In the genomic region with DNA sequence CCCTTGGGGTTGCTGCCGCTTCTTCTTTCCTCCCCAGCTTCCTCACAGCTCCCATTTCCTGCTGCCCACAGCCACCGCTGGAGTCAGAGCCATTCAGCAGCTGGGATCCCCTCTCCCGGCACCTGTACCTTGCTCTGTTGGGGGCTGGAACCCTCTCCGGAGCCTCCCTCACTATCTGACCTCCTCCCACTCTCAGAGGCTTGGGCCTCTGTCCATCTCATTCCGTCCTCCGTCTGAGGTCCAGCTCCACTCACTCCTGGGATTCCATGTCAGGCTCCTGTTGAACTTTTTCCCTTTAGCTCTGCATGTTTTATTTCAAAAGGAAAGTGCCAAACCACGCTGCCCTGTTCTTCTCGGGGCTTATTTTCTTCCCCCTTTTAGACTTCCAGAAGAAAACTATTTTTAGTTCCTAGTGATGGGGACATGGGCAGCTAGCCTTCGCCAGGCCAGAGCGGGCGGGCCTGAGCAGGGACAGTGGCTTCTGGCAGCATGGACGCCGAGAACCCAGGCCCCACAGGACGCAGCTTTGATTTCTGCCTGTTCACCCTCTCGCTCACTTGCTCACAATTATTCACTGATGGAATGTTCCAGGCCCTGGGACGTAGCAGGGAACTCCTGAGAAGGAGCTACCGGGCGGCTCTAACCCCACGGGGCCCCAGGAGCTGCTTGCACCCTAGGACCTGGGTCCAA, we compare ENCODE assay signal across 12 cellular contexts.
DNase-seq lines count a peak whose midpoint lies in the region; ATAC-seq and TF ChIP-seq lines count a peak whose summit lies in the region.
"Had no signal": no experiment of that assay in that cellular context is flagged by ENCODE, and none has a peak within 500 bp of the region (broad histone marks: within the 10 kb centered on the region; RNA-seq: fewer than 3 reads in every experiment).

No MANE protein-coding gene starts in this region.

- no peak overlapping the region for H3K9ac ChIP-seq in mammary epithelial cell (ENCODE audit: insufficient read depth, low read length)
- H3K9ac ChIP-seq in endodermal cell (ENCODE audit: extremely low read depth, low read length, poor library complexity, severe bottlenecking) = no peak overlapping the region

- no peak overlapping the region for H3K4me3 Mint-ChIP-seq in MCF 10A (ENCODE audit: unreplicated experiment)
- H3K4me3 Mint-ChIP-seq in endodermal cell = no peak overlapping the region

- H3K4me1 Mint-ChIP-seq in MCF 10A (ENCODE audit: insufficient read depth, unreplicated experiment) (peaks cover 16% of the 10 kb centered on the region), endodermal cell (no peaks in the 10 kb centered on the region)

- H3K36me3 ChIP-seq in mammary epithelial cell (ENCODE audit: insufficient read depth, low read length) = no peaks in the 10 kb centered on the region
- peaks cover 45% of the 10 kb centered on the region for H3K36me3 ChIP-seq in left ventricle myocardium inferior
- peaks cover 0 to 34% of the 10 kb centered on the region in 2 donors for H3K36me3 ChIP-seq in psoas muscle (ENCODE audit: insufficient read depth in 1 of 2, low read depth in 1 of 2)
- H3K36me3 ChIP-seq in endodermal cell (ENCODE audit: control insufficient read depth, insufficient read depth, low read length) = no peaks in the 10 kb centered on the region
- H3K36me3 ChIP-seq: neutrophil had no signal

- H3K4me3 ChIP-seq in mammary epithelial cell (replicated peaks in 1 of 3; ENCODE audit: insufficient read depth in 1 of 3, low read depth in 2 of 3, low read length in 3 of 3) (no peak overlapping the region), left ventricle myocardium inferior (peak overlapping the region; percentile 67), psoas muscle (peak overlapping the region; percentile 75), endodermal cell (ENCODE audit: low read length) (no peak overlapping the region)

- no peak overlapping the region for H3K4me2 ChIP-seq in mammary epithelial cell (ENCODE audit: insufficient read depth, low read depth, low read length)

- no peak overlapping the region for H2AFZ ChIP-seq in mammary epithelial cell (ENCODE audit: low read depth, low read length)

- H3K27ac ChIP-seq in mammary epithelial cell (ENCODE audit: insufficient read depth, low read depth, low read length) (no peak overlapping the region), left ventricle myocardium inferior (replicated peaks) (peak overlapping the region; percentile 91), psoas muscle (peak overlapping the region; percentile 93), endodermal cell (ENCODE audit: low read depth, low read length) (no peak overlapping the region)
- H3K27ac ChIP-seq: neutrophil had no signal

- H3K9me3 Mint-ChIP-seq in MCF 10A (ENCODE audit: unreplicated experiment) (no peaks in the 10 kb centered on the region), endodermal cell (no peaks in the 10 kb centered on the region)

- H3K36me3 Mint-ChIP-seq in MCF 10A (ENCODE audit: insufficient read depth, unreplicated experiment) (peaks cover 13% of the 10 kb centered on the region), endodermal cell (ENCODE audit: low read depth) (no peaks in the 10 kb centered on the region)

- no peaks in the 10 kb centered on the region for H4K20me1 ChIP-seq in mammary epithelial cell (ENCODE audit: insufficient read depth, low read length)

- intact Hi-C loops in MCF 10A (cut with micrococcal nuclease) (no loop called here), mammary epithelial cell (cut with micrococcal nuclease) (no loop called here), left ventricle myocardium inferior (cut with micrococcal nuclease) (no loop called here), psoas muscle (cut with DNase I) (loop anchor here in 1 of 2 donors (10.0 kb wide), 1 partner anchor 184 kb away; a partner anchor contains a TSS)

- no peaks in the 10 kb centered on the region for H3K79me2 ChIP-seq in mammary epithelial cell (ENCODE audit: insufficient read depth, low read length)

- H3K9me3 ChIP-seq in mammary epithelial cell (replicated peaks; ENCODE audit: insufficient read depth, low read length) (no peaks in the 10 kb centered on the region), left ventricle myocardium inferior (replicated peaks) (no peaks in the 10 kb centered on the region), psoas muscle (no peaks in the 10 kb centered on the region), endodermal cell (ENCODE audit: control insufficient read depth, low read length) (no peaks in the 10 kb centered on the region)
- H3K9me3 ChIP-seq: neutrophil had no signal

- BruUV-seq in MCF 10A (replicated peaks; lab: Mats Ljungman, UMichigan) (no TSS peak), mammary epithelial cell (replicated peaks; lab: Mats Ljungman, UMichigan) (no TSS peak)

- in situ Hi-C loops in mammary epithelial cell (cut with MboI; ENCODE audit: low sequenced_read_pairs in 2 of 2) = no loop called here

- H3K27me3 ChIP-seq in mammary epithelial cell (ENCODE audit: insufficient read depth, low read length) (no peaks in the 10 kb centered on the region), left ventricle myocardium inferior (ENCODE audit: low read depth) (no peaks in the 10 kb centered on the region), psoas muscle (ENCODE audit: insufficient read depth in 3 of 3, low read length in 2 of 3) (no peaks in the 10 kb centered on the region), endodermal cell (ENCODE audit: control insufficient read depth, insufficient read depth, low read length, poor library complexity, severe bottlenecking) (no peaks in the 10 kb centered on the region)

- peak; percentile 54 to 78 (median 72) for ATAC-seq in psoas muscle
- ATAC-seq in HG02884 (IDR thresholded peaks at IDR 0.05; ENCODE audit: unreplicated experiment) = no peak
- ATAC-seq in GM21529 (IDR thresholded peaks at IDR 0.05; ENCODE audit: unreplicated experiment) = no peak

- DNase-seq in MCF 10A (ENCODE audit: unreplicated experiment) = no peak
- DNase-seq in mammary epithelial cell = no peak
- no peak for DNase-seq in left ventricle myocardium inferior
- DNase-seq in psoas muscle = peak in 1 of 2 donors; percentile 74
- DNase-seq in NCI-H187 (lab: John Stamatoyannopoulos, UW) = no peak
- no peak for DNase-seq in endodermal cell
- DNase-seq: activated T-cell treated with anti-CD3 and anti-CD28 coated beads, Interleukin-2, amount 50 U/mL, for 48 hours; NCI-H1417 treated with DMSO at 0.1 percent for 48 hours; SHP77 treated with DMSO at 0.1 percent for 48 hours had no signal

- peaks cover 14% of the 10 kb centered on the region for H3K4me1 ChIP-seq in mammary epithelial cell (ENCODE audit: insufficient read depth, low read length)
- peaks cover 54% of the 10 kb centered on the region for H3K4me1 ChIP-seq in left ventricle myocardium inferior
- peaks cover 26% of the 10 kb centered on the region for H3K4me1 ChIP-seq in psoas muscle
- H3K4me1 ChIP-seq in endodermal cell (ENCODE audit: control insufficient read depth, insufficient read depth, low read length) = no peaks in the 10 kb centered on the region

- dilution Hi-C loops in mammary epithelial cell (cut with HindIII; ENCODE audit: low sequenced_read_pairs) = no loop called here

- CTCF ChIA-PET in MCF 10A (lab: Yijun Ruan, JAX) = interaction anchor here (0.5 to 1.0 kb wide), 3 partner anchors 9 to 140 kb away, joined by 3 read pairs; no protein-coding TSS in a partner anchor
- CTCF ChIA-PET in mammary epithelial cell (lab: Charles Lee; ENCODE audit: low non-redundant PET) = no interaction called here

- POLR2A ChIA-PET in MCF 10A (lab: Yijun Ruan, JAX) = interaction anchor here (0.6 kb wide), 1 partner anchor 22 kb away, joined by 3 read pairs; no protein-coding TSS in a partner anchor

- WGBS in mammary epithelial cell (ENCODE audit: low coverage, missing lambda C conversion rate) = 73% methylated on average over 18 of the region's 19 CpGs
- 24 to 35% (median 28%) methylated on average over 18 to 19 of the region's 19 CpGs for whole genome bisulfite sequencing in psoas muscle, 3 donors
- 93 to 94% methylated on average over 16 to 19 of the region's 19 CpGs for WGBS in endodermal cell (ENCODE audit: insufficient coverage in 1 of 2, insufficient read length in 1 of 2), 2 experiments

- TF ChIP-seq CTCF in MCF 10A (IDR thresholded peaks at IDR 0.05; ENCODE audit: unreplicated experiment) (no peak), mammary epithelial cell (conservative IDR thresholded peaks at IDR 0.05 in 1 of 2, IDR thresholded peaks at IDR 0.05 in 1 of 2; ENCODE audit: extremely low read depth in 1 of 2, insufficient read depth in 1 of 2, low read depth in 1 of 2, low read length in 2 of 2) (no peak), left ventricle myocardium inferior (IDR thresholded peaks at IDR 0.05; ENCODE audit: borderline replicate concordance) (no peak), psoas muscle (IDR thresholded peaks at IDR 0.05) (no peak), endodermal cell (conservative IDR thresholded peaks at IDR 0.05) (no peak)

- H3K27me3 Mint-ChIP-seq in MCF 10A (ENCODE audit: insufficient read depth, unreplicated experiment) = no peaks in the 10 kb centered on the region
- no peaks in the 10 kb centered on the region for H3K27me3 Mint-ChIP-seq in endodermal cell (ENCODE audit: insufficient read depth)

- H3K27ac Mint-ChIP-seq in MCF 10A (ENCODE audit: low read depth, unreplicated experiment) = peak overlapping the region; percentile 87
- no peak overlapping the region for H3K27ac Mint-ChIP-seq in endodermal cell

Comparison
In these comparisons a context has a peak if more than half of its experiments do, and no peak if none do; other contexts are left out.
1. H3K27ac ChIP-seq: peak in left ventricle myocardium inferior (single experiment) and psoas muscle (single experiment); none in mammary epithelial cell (single experiment) and endodermal cell (single experiment).
2. H3K4me3 ChIP-seq: peak in left ventricle myocardium inferior (single experiment) and psoas muscle (single experiment); none in mammary epithelial cell (0 of 3) and endodermal cell (single experiment).
3. ATAC-seq: peak in psoas muscle (4 of 4); none in HG02884 (single experiment) and GM21529 (single experiment).